ENCODE assay signal across 11 cellular contexts in the genomic region with DNA sequence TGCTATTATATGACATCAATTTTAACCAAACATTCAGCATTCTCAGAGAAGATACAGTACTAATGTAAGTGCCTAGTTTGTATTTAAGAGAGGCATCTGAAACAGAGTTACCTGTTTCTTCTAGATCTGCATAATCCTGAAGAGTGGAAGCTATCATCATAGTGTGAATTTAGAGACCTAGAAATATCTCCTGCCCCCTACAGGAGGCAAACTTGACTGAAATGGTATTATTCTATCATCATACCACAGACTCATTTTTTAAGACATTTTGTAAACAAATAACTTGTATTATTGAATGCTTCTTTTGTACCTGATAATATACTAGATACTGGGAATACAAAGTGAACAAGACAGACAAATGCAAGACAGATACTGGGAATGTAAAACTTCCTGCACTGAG.
DNase-seq lines count a peak whose midpoint lies in the region; ATAC-seq and TF ChIP-seq lines count a peak whose summit lies in the region.
"Had no signal": no experiment of that assay in that cellular context is flagged by ENCODE, and none has a peak within 500 bp of the region (broad histone marks: within the 10 kb centered on the region; RNA-seq: fewer than 3 reads in every experiment).

No MANE protein-coding gene starts in this region.

- H3K9me3 ChIP-seq in aorta (ENCODE audit: control insufficient read depth, low read length) (no peaks in the 10 kb centered on the region), Peyer's patch (no peaks in the 10 kb centered on the region), gastrocnemius medialis (no peaks in the 10 kb centered on the region)

- ATAC-seq in aorta (ENCODE audit: low FRiP score) (no peak), GM19395 (IDR thresholded peaks at IDR 0.05; ENCODE audit: unreplicated experiment) (no peak), gastrocnemius medialis (no peak)
- ATAC-seq: Panc1 had no signal

- peak; percentile 9 for TF ChIP-seq CTCF in AG04449 (IDR thresholded peaks at IDR 0.05; ENCODE audit: insufficient read depth, low read length, missing control alignments)
- peak; percentile 23 for TF ChIP-seq CTCF in fibroblast of the aortic adventitia (IDR thresholded peaks at IDR 0.05; ENCODE audit: insufficient read depth, low read length)
- TF ChIP-seq CTCF in Peyer's patch (IDR thresholded peaks at IDR 0.05): no peak
- no peak for TF ChIP-seq CTCF in gastrocnemius medialis (IDR thresholded peaks at IDR 0.05 in 4 of 5, conservative IDR thresholded peaks at IDR 0.05 in 1 of 5)

- H3K4me3 ChIP-seq in AG04449 (ENCODE audit: low read depth, low read length) (no peak overlapping the region), fibroblast of the aortic adventitia (ENCODE audit: low read depth, low read length) (no peak overlapping the region), aorta (ENCODE audit: low read length in 2 of 2) (no peak overlapping the region), Peyer's patch (no peak overlapping the region), gastrocnemius medialis (no peak overlapping the region)

- no peaks in the 10 kb centered on the region for H3K36me3 ChIP-seq in aorta (ENCODE audit: control insufficient read depth in 1 of 2, insufficient read depth in 2 of 2, low read length in 1 of 2)
- H3K36me3 ChIP-seq in Peyer's patch: no peaks in the 10 kb centered on the region
- no peaks in the 10 kb centered on the region for H3K36me3 ChIP-seq in gastrocnemius medialis

- H3K27ac ChIP-seq in aorta (ENCODE audit: low read depth in 1 of 2, low read length in 2 of 2): no peak overlapping the region
- no peak overlapping the region for H3K27ac ChIP-seq in Peyer's patch
- no peak overlapping the region for H3K27ac ChIP-seq in gastrocnemius medialis

- CTCF ChIA-PET in AG04449 (lab: Yijun Ruan, JAX): interaction anchor here (1.0 to 1.9 kb wide), 7 partner anchors 16 to 183 kb away, joined by 3 to 9 read pairs (median 5); no protein-coding TSS in a partner anchor

- in situ Hi-C loops in gastrocnemius medialis (cut with MboI; ENCODE audit: low sequenced_read_pairs in 4 of 4): no loop called here

- intact Hi-C loops in aorta (cut with DNase I) (no loop called here), gastrocnemius medialis (cut with DNase I; ENCODE audit: low total_unique reads) (no loop called here)

- H3K4me1 ChIP-seq in aorta (ENCODE audit: control insufficient read depth in 1 of 2, insufficient read depth in 2 of 2, low read length in 2 of 2) (peaks cover 0 to 4% of the 10 kb centered on the region in 2 donors), Peyer's patch (peaks cover 0 to 4% (median 0%) of the 10 kb centered on the region in 4 donors), gastrocnemius medialis (no peaks in the 10 kb centered on the region)

- TF ChIP-seq POLR2A in Peyer's patch (IDR thresholded peaks at IDR 0.05): no peak
- no peak for TF ChIP-seq POLR2A in gastrocnemius medialis (IDR thresholded peaks at IDR 0.05)

- DNase-seq in AG04449 (ENCODE audit: low read depth, low spot score) (no peak), ELR (ENCODE audit: low read depth) (peak; percentile 32), OCI-M1 (lab: John Stamatoyannopoulos, UW) (peak; percentile 13), fibroblast of the aortic adventitia (ENCODE audit: low read depth) (peak; percentile 14), aorta (no peak), Peyer's patch (no peak), gastrocnemius medialis (no peak)
- DNase-seq: activated CD4-positive, alpha-beta memory T cell treated with anti-CD3 and anti-CD28 coated beads, Interleukin-2, amount 10 ng/mL, durations not matched to agents 7 days and 5 days; activated naive CD4-positive, alpha-beta T cell had no signal

- POLR2A ChIA-PET in AG04449 (lab: Yijun Ruan, JAX): no interaction called here

- H3K27me3 ChIP-seq in aorta (ENCODE audit: control insufficient read depth in 1 of 2, insufficient read depth in 2 of 2, low read length in 1 of 2) (no peaks in the 10 kb centered on the region), Peyer's patch (no peaks in the 10 kb centered on the region), gastrocnemius medialis (no peaks in the 10 kb centered on the region)

Comparison
In these comparisons a context has a peak if more than half of its experiments do, and no peak if none do; other contexts are left out.
1. DNase-seq: peak in ELR (single experiment), OCI-M1 (single experiment) and fibroblast of the aortic adventitia (single experiment); none in AG04449 (single experiment), aorta (0 of 2), Peyer's patch (0 of 3) and gastrocnemius medialis (0 of 2).
2. CTCF ChIP-seq: peak in AG04449 (single experiment) and fibroblast of the aortic adventitia (single experiment); none in Peyer's patch (0 of 6) and gastrocnemius medialis (0 of 5).